In genomic region chr3:9396301-9396631, GRCh38 we compare ENCODE assay signal across 8 cellular contexts. TPM values are rescaled to one million over a fixed set of nuclear protein-coding genes. Genes with fewer than 3 reads are reported as not detected.
DNase-seq lines count a peak whose midpoint lies in the region; ATAC-seq lines count a peak whose summit lies in the region.

No MANE protein-coding gene starts in this region.

- peaks cover 64% of the 10 kb centered on the region for H3K4me1 Mint-ChIP-seq in activated CD8-positive, alpha-beta memory T cell treated with anti-CD3 and anti-CD28 coated beads, Interleukin-2, amount 10 ng/mL, durations not matched to agents 7 days and 5 days

- DNase-seq in activated CD8-positive, alpha-beta memory T cell treated with anti-CD3 and anti-CD28 coated beads, Interleukin-2, amount 10 ng/mL, durations not matched to agents 7 days and 5 days, result peak; percentile 94
- DNase-seq in activated CD8-positive, alpha-beta memory T cell treated with anti-CD3 and anti-CD28 coated beads for 24 hours, result no peak
- DNase-seq in NAMALWA (ENCODE audit: low spot score) (peak; percentile 96), SW480 (ENCODE audit: low spot score) (peak; percentile 89), kidney glomerular epithelial cell (lab: John Stamatoyannopoulos, UW) (peak; percentile 85)
- DNase-seq in central memory CD4-positive, alpha-beta T cell, result peak; percentile 79
- DNase-seq in stimulated activated CD4-positive, alpha-beta T cell treated with anti-CD3 and anti-CD28 coated beads, Interleukin-4, amount 100 ng/mL, for 48 hours (ENCODE audit: low read depth in 2 of 2), result peak; percentile 73 to 83

- H3K27ac Mint-ChIP-seq in activated CD8-positive, alpha-beta memory T cell treated with anti-CD3 and anti-CD28 coated beads, Interleukin-2, amount 10 ng/mL, durations not matched to agents 7 days and 5 days, result peak overlapping the region; percentile 93

- peak; percentile 42 for ATAC-seq in activated CD8-positive, alpha-beta memory T cell treated with anti-CD3 and anti-CD28 coated beads, Interleukin-2, amount 10 ng/mL, durations not matched to agents 7 days and 5 days
- ATAC-seq in HG02610 (IDR thresholded peaks at IDR 0.05; ENCODE audit: unreplicated experiment), result peak; percentile 37

- no peaks in the 10 kb centered on the region for H3K27me3 Mint-ChIP-seq in activated CD8-positive, alpha-beta memory T cell treated with anti-CD3 and anti-CD28 coated beads, Interleukin-2, amount 10 ng/mL, durations not matched to agents 7 days and 5 days

- H3K9me3 Mint-ChIP-seq in activated CD8-positive, alpha-beta memory T cell treated with anti-CD3 and anti-CD28 coated beads, Interleukin-2, amount 10 ng/mL, durations not matched to agents 7 days and 5 days (ENCODE audit: low read depth), result no peaks in the 10 kb centered on the region

- H3K4me3 Mint-ChIP-seq in activated CD8-positive, alpha-beta memory T cell treated with anti-CD3 and anti-CD28 coated beads, Interleukin-2, amount 10 ng/mL, durations not matched to agents 7 days and 5 days, result peak overlapping the region; percentile 97

- CTCF ChIA-PET in activated CD8-positive, alpha-beta memory T cell treated with anti-CD3 and anti-CD28 coated beads, Interleukin-2, amount 10 ng/mL, durations not matched to agents 7 days and 5 days (lab: Charles Lee), result interaction anchor here (0.9 to 3.0 kb wide), 9 partner anchors 8 to 330 kb away, joined by 3 to 12 read pairs (median 5); partner anchors contain the start of gene THUMPD3

- peaks cover 51% of the 10 kb centered on the region for H3K36me3 Mint-ChIP-seq in activated CD8-positive, alpha-beta memory T cell treated with anti-CD3 and anti-CD28 coated beads, Interleukin-2, amount 10 ng/mL, durations not matched to agents 7 days and 5 days

RNA-seq across cellular contexts. Expression of gene SETD5, which starts 1.1 kb away (rescaled TPM):
- total RNA-seq in activated CD8-positive, alpha-beta memory T cell treated with anti-CD3 and anti-CD28 coated beads, Interleukin-2, amount 10 ng/mL, durations not matched to agents 7 days and 5 days, result 100 to 1,000 TPM; 136 to 147 TPM

RNA-seq across cellular contexts. Expression of gene THUMPD3, which starts 33.4 kb away (rescaled TPM):
- 10 to 100 TPM; 46.1 to 52.0 TPM for total RNA-seq in activated CD8-positive, alpha-beta memory T cell treated with anti-CD3 and anti-CD28 coated beads, Interleukin-2, amount 10 ng/mL, durations not matched to agents 7 days and 5 days
